In genomic region chr12:49949124-49949845, GRCh38 we compare ENCODE assay signal across 1 cellular context.
TF ChIP-seq lines count a peak whose summit lies in the region.

No MANE protein-coding gene starts in this region.

TF ChIP-seq in H1, 55 proteins besides CTCF, POLR2A, EP300 and RAD21:
- TF ChIP-seq MAFK (IDR thresholded peaks at IDR 0.05; ENCODE audit: low read depth, low read length), result no peak
- no peak for TF ChIP-seq RFX5 (IDR thresholded peaks at IDR 0.05; ENCODE audit: borderline replicate concordance, low read depth, low read length)
- TF ChIP-seq PHF8 (conservative IDR thresholded peaks at IDR 0.05; ENCODE audit: low read depth, low read length), result no peak
- TF ChIP-seq RBBP5 (IDR thresholded peaks at IDR 0.05; ENCODE audit: borderline replicate concordance, low read depth, low read length), result no peak
- TF ChIP-seq JUN (IDR thresholded peaks at IDR 0.05; ENCODE audit: low read depth, low read length), result no peak
- TF ChIP-seq POLR2AphosphoS5 (IDR thresholded peaks at IDR 0.05; ENCODE audit: low read depth, low read length), result no peak
- TF ChIP-seq SIRT6 (IDR thresholded peaks at IDR 0.05; ENCODE audit: low read length), result no peak
- TF ChIP-seq HDAC2 (IDR thresholded peaks at IDR 0.05; ENCODE audit: borderline replicate concordance in 1 of 2, low read depth in 2 of 2, low read length in 2 of 2), result no peak
- TF ChIP-seq GABPA (IDR thresholded peaks at IDR 0.05; ENCODE audit: borderline replicate concordance, insufficient read depth, low read length), result no peak
- TF ChIP-seq NRF1 (IDR thresholded peaks at IDR 0.05; ENCODE audit: low read depth, low read length), result no peak
- no peak for TF ChIP-seq SUZ12 (IDR thresholded peaks at IDR 0.05; ENCODE audit: low read length)
- TF ChIP-seq CHD7 (IDR thresholded peaks at IDR 0.05; ENCODE audit: insufficient replicate concordance, low read length), result no peak
- TF ChIP-seq SIN3A (conservative IDR thresholded peaks at IDR 0.05 in 1 of 2, IDR thresholded peaks at IDR 0.05 in 1 of 2; ENCODE audit: low read depth in 1 of 2, low read length in 2 of 2), result no peak
- no peak for TF ChIP-seq GTF2F1 (IDR thresholded peaks at IDR 0.05; ENCODE audit: borderline replicate concordance, low read depth, low read length)
- TF ChIP-seq CBX5 (IDR thresholded peaks at IDR 0.05; ENCODE audit: low read depth, low read length), result no peak
- TF ChIP-seq CHD2 (IDR thresholded peaks at IDR 0.05; ENCODE audit: low read length), result no peak
- TF ChIP-seq RXRA (IDR thresholded peaks at IDR 0.05; ENCODE audit: insufficient read depth, low read depth, low read length), result no peak
- TF ChIP-seq NANOG (IDR thresholded peaks at IDR 0.05; ENCODE audit: insufficient read depth, low read depth, low read length, poor library complexity, severe bottlenecking), result no peak
